Comparison of ENCODE assay signal across 22 cellular contexts in the genomic region with DNA sequence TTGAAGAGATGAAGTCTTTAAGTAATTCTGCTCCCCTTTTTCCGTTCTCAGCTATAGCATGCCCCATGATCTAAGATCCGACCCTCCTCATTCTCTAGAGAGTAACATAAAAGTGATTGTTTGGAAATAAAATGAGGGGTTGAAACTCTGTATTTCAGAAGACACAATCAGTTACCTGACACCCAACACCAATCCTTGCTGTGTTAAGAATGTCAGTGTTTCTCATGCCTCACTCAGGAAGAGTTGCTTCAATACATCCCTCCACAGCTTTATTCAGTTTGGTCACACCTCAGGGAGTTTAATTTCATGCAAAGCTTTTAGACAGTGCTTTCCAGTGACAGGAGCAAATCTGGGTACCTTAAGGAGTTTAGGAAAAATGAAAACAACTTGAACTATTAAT.
"Had no signal": no experiment of that assay in that cellular context is flagged by ENCODE, and none has a peak within 500 bp of the region (broad histone marks: within the 10 kb centered on the region; RNA-seq: fewer than 3 reads in every experiment).

No MANE protein-coding gene starts in this region.

- H3K27me3 ChIP-seq: colonic mucosa, foreskin keratinocyte, right atrium auricular region, sigmoid colon, stomach, transverse colon had no signal

- H3K4me3 ChIP-seq: colonic mucosa, left ventricle myocardium inferior, lower lobe of right lung, right atrium auricular region, sigmoid colon, skin epidermis, stomach, thoracic aorta, transverse colon had no signal

- ATAC-seq: foreskin keratinocyte; lower lobe of right lung; natural killer cell treated with Interleukin-12 subunit alpha and Interleukin-12 subunit beta and Interleukin-15 and Interleukin-18, amount 100 ng/mL, for 72 hours had no signal

- H3K4me1 ChIP-seq: colonic mucosa, foreskin keratinocyte, left ventricle myocardium inferior, lower lobe of right lung, right atrium auricular region, sigmoid colon, transverse colon had no signal

- H3K9me3 ChIP-seq: colonic mucosa, lower lobe of right lung, right atrium auricular region, thoracic aorta, transverse colon had no signal

- DNase-seq: colonic mucosa; dermis blood vessel endothelial cell; erythroblast; foreskin keratinocyte; head of caudate nucleus; hippocampal formation; islet precursor cell; left ventricle myocardium inferior; lower lobe of right lung; mesenchymal stem cell; midbrain; sigmoid colon; stimulated activated CD4-positive, alpha-beta T cell treated with anti-CD3 and anti-CD28 coated beads, Interleukin-2, amount 100 ng/mL, for 24 hours; stimulated activated CD4-positive, alpha-beta T cell treated with anti-CD3 and anti-CD28 coated beads, Interleukin-4, amount 100 ng/mL, for 4 hours; stimulated activated naive CD4-positive, alpha-beta T cell; stomach; substantia nigra; transverse colon had no signal

- H3K36me3 ChIP-seq: colonic mucosa, left ventricle myocardium inferior, lower lobe of right lung, right atrium auricular region, sigmoid colon, stomach, thoracic aorta, transverse colon had no signal

- H3K27ac ChIP-seq: colonic mucosa, foreskin keratinocyte, left ventricle myocardium inferior, lower lobe of right lung, right atrium auricular region, sigmoid colon, skin epidermis, stomach, thoracic aorta, transverse colon had no signal
